ENCODE assay signal across 35 cellular contexts in genomic region chr15:95368211-95368610, GRCh38.
DNase-seq lines count a peak whose midpoint lies in the region; ATAC-seq and TF ChIP-seq lines count a peak whose summit lies in the region.
"Had no signal": no experiment of that assay in that cellular context is flagged by ENCODE, and none has a peak within 500 bp of the region (broad histone marks: within the 10 kb centered on the region; RNA-seq: fewer than 3 reads in every experiment).

No MANE protein-coding gene starts in this region.

- no peak overlapping the region for H3K14ac ChIP-seq in neuronal stem cell (ENCODE audit: low read length)

- no peak overlapping the region for H3K27ac Mint-ChIP-seq in natural killer cell
- H3K27ac Mint-ChIP-seq: activated CD4-positive, alpha-beta T cell treated with anti-CD3 and anti-CD28 coated beads for 36 hours; activated CD8-positive, alpha-beta T cell treated with anti-CD3 and anti-CD28 coated beads for 36 hours; activated T-helper 2 cell treated with anti-CD3 and anti-CD28 coated beads, Interferon-gamma antibody, Interleukin-2, Interleukin-4, amounts not matched to agents 10 μg/mL and 5 μg/mL and 100 μg/mL, durations not matched to agents 14 hours and 24 hours and 36 hours; effector memory CD8-positive, alpha-beta T cell; mesothelial cell of epicardium; stimulated activated naive B cell treated with anti-CD40 and anti-IgM and Interleukin-4, amounts not matched to agents 10 μg/mL and 1 μg/mL and 100 μg/mL, for 72 hours; type B pancreatic cell had no signal

- no peaks in the 10 kb centered on the region for H3K36me3 ChIP-seq in neuronal stem cell (replicated peaks in 1 of 2; ENCODE audit: control insufficient read depth in 2 of 2, insufficient read depth in 2 of 2, low read length in 2 of 2)
- H3K36me3 ChIP-seq in SK-N-SH (replicated peaks in 1 of 2; ENCODE audit: control insufficient read depth in 1 of 2, insufficient read depth in 2 of 2, low read length in 1 of 2), result no peaks in the 10 kb centered on the region
- H3K36me3 ChIP-seq: BLaER1, colonic mucosa had no signal

- H2BK120ac ChIP-seq in neuronal stem cell (ENCODE audit: low read depth, low read length), result no peak overlapping the region

- no peak overlapping the region for H2BK5ac ChIP-seq in neuronal stem cell (ENCODE audit: low read length)

- no peaks in the 10 kb centered on the region for H3K79me2 ChIP-seq in SK-N-SH (ENCODE audit: insufficient read depth)

- H3K4me1 Mint-ChIP-seq in natural killer cell, result no peaks in the 10 kb centered on the region
- H3K4me1 Mint-ChIP-seq: activated CD4-positive, alpha-beta T cell treated with anti-CD3 and anti-CD28 coated beads for 36 hours; stimulated activated naive B cell treated with anti-CD40 and anti-IgM and Interleukin-4, amounts not matched to agents 10 μg/mL and 1 μg/mL and 100 μg/mL, for 72 hours had no signal

- CTCF ChIA-PET in SK-N-SH (lab: Yijun Ruan, JAX), result no interaction called here

- DNase-seq in HT1080 (ENCODE audit: low read depth) (peak; percentile 6), cardiac fibroblast (ENCODE audit: low read depth in 2 of 2) (peak; percentile 26 to 45), iris pigment epithelial cell (ENCODE audit: low read depth) (peak; percentile 39), neuronal stem cell (ENCODE audit: low spot score) (no peak), SIG-M5 (lab: John Stamatoyannopoulos, UW) (no peak), SK-N-SH (no peak), natural killer cell (no peak), NCI-H2107 treated with DMSO at 0.1 percent for 48 hours (lab: John Stamatoyannopoulos, UW; ENCODE audit: unreplicated experiment) (no peak)
- DNase-seq: activated CD4-positive, alpha-beta T cell treated with anti-CD3 and anti-CD28 coated beads for 36 hours; activated CD8-positive, alpha-beta T cell treated with anti-CD3 and anti-CD28 coated beads for 36 hours; activated naive CD4-positive, alpha-beta T cell treated with anti-CD3 and anti-CD28 coated beads, Interleukin-2, amount 50 U/mL, for 16 hours; amniotic stem cell; colonic mucosa; DMS 273 treated with DMSO at 0.1 percent for 48 hours; effector memory CD8-positive, alpha-beta T cell; foreskin melanocyte; kidney glomerular epithelial cell; MM.1S; NCI-H1417 treated with DMSO at 0.1 percent for 48 hours; NCI-H2081 treated with DMSO at 0.1 percent for 48 hours; NCI-H345; NCI-H69; SHP77 treated with DMSO at 0.1 percent for 48 hours; stimulated activated naive B cell treated with anti-CD40 and anti-IgM and Interleukin-4, amounts not matched to agents 10 μg/mL and 1 μg/mL and 100 μg/mL, for 72 hours; substantia nigra; T-helper 9 cell had no signal

- H3K79me1 ChIP-seq in neuronal stem cell (ENCODE audit: low read depth, low read length), result no peaks in the 10 kb centered on the region

- H3K4me2 ChIP-seq in neuronal stem cell (ENCODE audit: insufficient read depth, low read length, poor library complexity, severe bottlenecking) (no peak overlapping the region), SK-N-SH (no peak overlapping the region)
- H3K4me2 ChIP-seq: BLaER1, KMS-11 had no signal

- no peaks in the 10 kb centered on the region for H3K9me2 ChIP-seq in SK-N-SH

- no peak overlapping the region for H3K4me3 Mint-ChIP-seq in natural killer cell
- H3K4me3 Mint-ChIP-seq: activated CD4-positive, alpha-beta T cell treated with anti-CD3 and anti-CD28 coated beads for 36 hours; activated CD8-positive, alpha-beta T cell treated with anti-CD3 and anti-CD28 coated beads for 36 hours; effector memory CD8-positive, alpha-beta T cell; mesothelial cell of epicardium; stimulated activated naive B cell treated with anti-CD40 and anti-IgM and Interleukin-4, amounts not matched to agents 10 μg/mL and 1 μg/mL and 100 μg/mL, for 72 hours; type B pancreatic cell had no signal

- no peaks in the 10 kb centered on the region for H4K20me1 ChIP-seq in SK-N-SH (ENCODE audit: insufficient read depth)
- H4K20me1 ChIP-seq: BLaER1 had no signal

- no peaks in the 10 kb centered on the region for H3K9me3 Mint-ChIP-seq in natural killer cell
- H3K9me3 Mint-ChIP-seq: activated CD8-positive, alpha-beta T cell treated with anti-CD3 and anti-CD28 coated beads for 36 hours; effector memory CD8-positive, alpha-beta T cell; mesothelial cell of epicardium; type B pancreatic cell had no signal

- no peak for ATAC-seq in natural killer cell
- ATAC-seq: activated CD4-positive, alpha-beta T cell treated with anti-CD3 and anti-CD28 coated beads for 36 hours; activated CD8-positive, alpha-beta T cell treated with anti-CD3 and anti-CD28 coated beads for 36 hours; effector memory CD8-positive, alpha-beta T cell; esophagus mucosa; Panc1; stimulated activated naive B cell treated with anti-CD40 and anti-IgM and Interleukin-4, amounts not matched to agents 10 μg/mL and 1 μg/mL and 100 μg/mL, for 72 hours had no signal

- peaks cover 10% of the 10 kb centered on the region for H3K36me3 Mint-ChIP-seq in natural killer cell
- H3K36me3 Mint-ChIP-seq: mesothelial cell of epicardium; stimulated activated naive B cell treated with anti-CD40 and anti-IgM and Interleukin-4, amounts not matched to agents 10 μg/mL and 1 μg/mL and 100 μg/mL, for 72 hours; type B pancreatic cell had no signal

- H3K4me1 ChIP-seq in neuronal stem cell (ENCODE audit: control insufficient read depth in 2 of 2, insufficient read depth in 1 of 2, low read depth in 1 of 2, low read length in 2 of 2) (peaks cover 7 to 34% of the 10 kb centered on the region in 2 donors), SK-N-SH (ENCODE audit: control insufficient read depth in 1 of 2, insufficient read depth in 2 of 2, low read depth in 1 of 2, low read length in 1 of 2) (no peaks in the 10 kb centered on the region; a peak in 1 of 4 replicates)
- H3K4me1 ChIP-seq: BLaER1, colonic mucosa had no signal

- no peak overlapping the region for H4K8ac ChIP-seq in neuronal stem cell (ENCODE audit: low read depth, low read length)

- TF ChIP-seq CTCF in cardiac fibroblast (IDR thresholded peaks at IDR 0.05; ENCODE audit: low read depth, low read length) (no peak), SK-N-SH (IDR thresholded peaks at IDR 0.05) (no peak), natural killer cell (IDR thresholded peaks at IDR 0.05) (no peak)

- H2AFZ ChIP-seq in neuronal stem cell (ENCODE audit: low read length) (peak overlapping the region; percentile 72), SK-N-SH (ENCODE audit: low read depth) (no peak overlapping the region)

- H3K9me3 ChIP-seq in neuronal stem cell (replicated peaks in 1 of 2; ENCODE audit: control insufficient read depth in 2 of 2, insufficient read depth in 1 of 2, low read depth in 1 of 2, low read length in 2 of 2) (peaks cover 0 to 1% of the 10 kb centered on the region in 2 donors), SK-N-SH (no peaks in the 10 kb centered on the region)
- H3K9me3 ChIP-seq: BLaER1, colonic mucosa had no signal

- no peak overlapping the region for H3K4ac ChIP-seq in neuronal stem cell (ENCODE audit: low read length)

- H3K18ac ChIP-seq in neuronal stem cell (ENCODE audit: low read length), result no peak overlapping the region

- no peak overlapping the region for H3K23ac ChIP-seq in neuronal stem cell (ENCODE audit: low read depth, low read length, poor library complexity)

- TF ChIP-seq EP300 in SK-N-SH (IDR thresholded peaks at IDR 0.05; ENCODE audit: borderline replicate concordance in 1 of 2, low read depth in 1 of 2, low read length in 1 of 2), result no peak

- no peak overlapping the region for H2AK5ac ChIP-seq in neuronal stem cell (ENCODE audit: low read depth, low read length)

- H2BK15ac ChIP-seq in neuronal stem cell (ENCODE audit: low read length), result no peak overlapping the region

- POLR2A ChIA-PET in SK-N-SH (lab: Yijun Ruan, JAX), result no interaction called here

- H3F3A ChIP-seq in SK-N-SH (replicated peaks; ENCODE audit: insufficient read depth), result no peaks in the 10 kb centered on the region

- peaks cover 25 to 38% of the 10 kb centered on the region in 2 donors for H3K27me3 Mint-ChIP-seq in natural killer cell (ENCODE audit: low read depth in 2 of 2)
- H3K27me3 Mint-ChIP-seq: effector memory CD8-positive, alpha-beta T cell; stimulated activated naive B cell treated with anti-CD40 and anti-IgM and Interleukin-4, amounts not matched to agents 10 μg/mL and 1 μg/mL and 100 μg/mL, for 72 hours; type B pancreatic cell had no signal

- H3K27me3 ChIP-seq in neuronal stem cell (ENCODE audit: control insufficient read depth in 3 of 3, insufficient read depth in 3 of 3, low read depth in 1 of 3, low read length in 3 of 3), result no peaks in the 10 kb centered on the region
- no peaks in the 10 kb centered on the region for H3K27me3 ChIP-seq in SK-N-SH (ENCODE audit: insufficient read depth)
- H3K27me3 ChIP-seq: BLaER1, colonic mucosa had no signal

- TF ChIP-seq RAD21 in SK-N-SH (IDR thresholded peaks at IDR 0.05; ENCODE audit: low read length), result no peak

- no peak overlapping the region for H3K9ac ChIP-seq in neuronal stem cell (ENCODE audit: low read depth, low read length, poor library complexity)
- no peak overlapping the region for H3K9ac ChIP-seq in SK-N-SH
- H3K9ac ChIP-seq: BLaER1, KMS-11 had no signal

- H3K4me3 ChIP-seq in cardiac fibroblast (replicated peaks in 1 of 2; ENCODE audit: low read depth in 2 of 2, low read length in 2 of 2), result no peak overlapping the region
- no peak overlapping the region for H3K4me3 ChIP-seq in neuronal stem cell (ENCODE audit: low read length in 2 of 2)
- H3K4me3 ChIP-seq in SK-N-SH (ENCODE audit: low read depth in 2 of 2, low read length in 1 of 2), result no peak overlapping the region
- H3K4me3 ChIP-seq: BLaER1, colonic mucosa had no signal

- intact Hi-C loops in natural killer cell (cut with micrococcal nuclease), result no loop called here

- H2BK12ac ChIP-seq in neuronal stem cell (ENCODE audit: low read length), result no peak overlapping the region

- no peak overlapping the region for H4K91ac ChIP-seq in neuronal stem cell (ENCODE audit: low read depth, low read length, poor library complexity)

- H3K27ac ChIP-seq in neuronal stem cell (replicated peaks; ENCODE audit: low read length), result no peak overlapping the region
- H3K27ac ChIP-seq in SK-N-SH (ENCODE audit: low read depth in 2 of 2, low read length in 1 of 2), result no peak overlapping the region
- H3K27ac ChIP-seq: BLaER1, colonic mucosa, HL-60, KMS-11, VCaP had no signal

- WGBS in neuronal stem cell (ENCODE audit: extremely low coverage in 2 of 2, insufficient read length in 2 of 2, insufficient replicate concordance in 1 of 2), 2 donors, result no CpG with 5 or more reads among the region's 5 CpGs
- WGBS in SK-N-SH (ENCODE audit: low lambda C conversion rate), result 25% methylated on average over 5 of the region's 5 CpGs

TF ChIP-seq in SK-N-SH, 30 proteins besides CTCF, POLR2A, EP300 and RAD21 (continues in another document):
- TF ChIP-seq USF2 (IDR thresholded peaks at IDR 0.05; ENCODE audit: borderline replicate concordance, low read depth, low read length) (no peak), POLR2AphosphoS5 (IDR thresholded peaks at IDR 0.05; ENCODE audit: low read depth, low read length) (no peak)

Comparison
In these comparisons a context has a peak if more than half of its experiments do, and no peak if none do; other contexts are left out.
1. DNase-seq: peak in HT1080 (single experiment), cardiac fibroblast (2 of 2) and iris pigment epithelial cell (single experiment); none in neuronal stem cell (single experiment), SIG-M5 (single experiment), SK-N-SH (single experiment), natural killer cell (single experiment) and NCI-H2107 treated with DMSO at 0.1 percent for 48 hours (single experiment).